ENCODE assay signal across 11 cellular contexts in the genomic region with DNA sequence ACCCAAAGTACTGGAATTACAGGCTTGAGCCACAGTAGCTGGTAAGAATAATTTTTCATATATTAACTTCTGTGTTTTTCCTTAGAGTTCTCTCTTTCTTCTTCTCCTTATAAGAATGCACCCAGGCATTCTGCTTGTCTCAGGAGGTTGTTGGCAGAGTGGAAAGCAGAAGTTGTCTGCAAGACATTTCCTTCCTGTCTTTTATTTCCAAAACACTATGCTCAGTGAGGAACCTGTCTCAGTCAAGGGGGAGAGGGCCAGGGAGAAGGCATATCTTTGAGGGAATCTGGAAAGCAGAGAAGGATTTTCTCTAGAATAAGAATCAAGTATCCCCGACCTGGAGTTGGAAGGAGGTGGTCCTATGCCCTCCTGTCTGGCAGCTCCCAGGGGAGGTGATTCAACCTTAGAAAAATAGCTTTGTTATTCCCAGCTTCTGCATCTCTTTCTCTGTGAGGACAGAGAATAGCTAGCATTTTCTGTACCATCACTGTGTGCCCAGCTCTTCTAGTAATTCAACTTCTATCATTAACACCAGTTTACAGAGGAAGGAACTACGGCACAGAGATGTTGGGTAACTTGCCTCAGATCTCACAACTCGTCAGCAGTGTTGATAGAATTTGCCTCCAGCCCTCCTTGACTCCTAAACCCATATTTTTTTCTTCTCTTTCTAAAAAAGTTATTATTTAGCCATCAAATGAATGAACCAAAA. TPM values are rescaled to one million over a fixed set of nuclear protein-coding genes. Genes with fewer than 3 reads are reported as not detected.
DNase-seq lines count a peak whose midpoint lies in the region; ATAC-seq and TF ChIP-seq lines count a peak whose summit lies in the region.
"Had no signal": no experiment of that assay in that cellular context is flagged by ENCODE, and none has a peak within 500 bp of the region (broad histone marks: within the 10 kb centered on the region; RNA-seq: fewer than 3 reads in every experiment).

No MANE protein-coding gene starts in this region.

- DNase-seq in activated naive CD8-positive, alpha-beta T cell treated with anti-CD3 and anti-CD28 coated beads, Interleukin-2, amount 10 ng/mL, durations not matched to agents 7 days and 5 days = no peak
- no peak for DNase-seq in activated naive CD8-positive, alpha-beta T cell treated with anti-CD3 and anti-CD28 coated beads for 36 hours
- DNase-seq in SKM-1 treated with dmso at 0.1 percent for 144 hours (lab: John Stamatoyannopoulos, UW; ENCODE audit: unreplicated experiment) (peak; percentile 95), upper lobe of right lung (no peak), mucosa of descending colon (no peak), NCI-H446 treated with DMSO at 0.1 percent for 48 hours (lab: John Stamatoyannopoulos, UW) (no peak)
- DNase-seq: activated T-cell treated with anti-CD3 and anti-CD28 coated beads, Interleukin-2, amount 50 U/mL, for 48 hours; NCI-H1417 had no signal

- no peak for TF ChIP-seq CTCF in upper lobe of right lung (IDR thresholded peaks at IDR 0.05)
- no peak for TF ChIP-seq CTCF in mucosa of descending colon (IDR thresholded peaks at IDR 0.05)

- no peak overlapping the region for H3K4me3 Mint-ChIP-seq in activated naive CD8-positive, alpha-beta T cell treated with anti-CD3 and anti-CD28 coated beads, Interleukin-2, amount 10 ng/mL, durations not matched to agents 7 days and 5 days
- H3K4me3 Mint-ChIP-seq in activated naive CD8-positive, alpha-beta T cell treated with anti-CD3 and anti-CD28 coated beads for 36 hours = no peak overlapping the region

- peaks cover 31% of the 10 kb centered on the region for H3K4me1 Mint-ChIP-seq in activated naive CD8-positive, alpha-beta T cell treated with anti-CD3 and anti-CD28 coated beads, Interleukin-2, amount 10 ng/mL, durations not matched to agents 7 days and 5 days
- H3K4me1 Mint-ChIP-seq in activated naive CD8-positive, alpha-beta T cell treated with anti-CD3 and anti-CD28 coated beads for 36 hours = peaks cover 38% of the 10 kb centered on the region

- H3K9me3 Mint-ChIP-seq in activated naive CD8-positive, alpha-beta T cell treated with anti-CD3 and anti-CD28 coated beads, Interleukin-2, amount 10 ng/mL, durations not matched to agents 7 days and 5 days = no peaks in the 10 kb centered on the region
- H3K9me3 Mint-ChIP-seq in activated naive CD8-positive, alpha-beta T cell treated with anti-CD3 and anti-CD28 coated beads for 36 hours = no peaks in the 10 kb centered on the region

- no peak overlapping the region for H3K4me3 ChIP-seq in upper lobe of right lung
- no peak overlapping the region for H3K4me3 ChIP-seq in mucosa of descending colon

- no peak for ATAC-seq in activated naive CD8-positive, alpha-beta T cell treated with anti-CD3 and anti-CD28 coated beads, Interleukin-2, amount 10 ng/mL, durations not matched to agents 7 days and 5 days (ENCODE audit: low read depth)
- ATAC-seq in upper lobe of right lung (peak; percentile 12), HG02610 (IDR thresholded peaks at IDR 0.05; ENCODE audit: unreplicated experiment) (no peak), mucosa of descending colon (no peak)

- H3K27ac ChIP-seq in layer of hippocampus (ENCODE audit: low read depth, low read length) (peak overlapping the region; percentile 10), upper lobe of right lung (peak overlapping the region; percentile 83)
- H3K27ac ChIP-seq: C4-2B had no signal

- H3K4me1 ChIP-seq in upper lobe of right lung (peaks cover 30% of the 10 kb centered on the region), mucosa of descending colon (ENCODE audit: low read depth) (no peaks in the 10 kb centered on the region)

- POLR2A ChIA-PET in activated naive CD8-positive, alpha-beta T cell treated with anti-CD3 and anti-CD28 coated beads, Interleukin-2, amount 10 ng/mL, durations not matched to agents 7 days and 5 days (lab: Charles Lee) = no interaction called here

- H3K9me3 ChIP-seq in upper lobe of right lung (no peaks in the 10 kb centered on the region), mucosa of descending colon (no peaks in the 10 kb centered on the region)

- H3K27me3 Mint-ChIP-seq in activated naive CD8-positive, alpha-beta T cell treated with anti-CD3 and anti-CD28 coated beads, Interleukin-2, amount 10 ng/mL, durations not matched to agents 7 days and 5 days = no peaks in the 10 kb centered on the region
- no peaks in the 10 kb centered on the region for H3K27me3 Mint-ChIP-seq in activated naive CD8-positive, alpha-beta T cell treated with anti-CD3 and anti-CD28 coated beads for 36 hours

- H3K36me3 ChIP-seq in upper lobe of right lung (no peaks in the 10 kb centered on the region), mucosa of descending colon (ENCODE audit: low read depth) (no peaks in the 10 kb centered on the region)

- H3K27me3 ChIP-seq in layer of hippocampus (ENCODE audit: control insufficient read depth, insufficient read depth, low read length) (no peaks in the 10 kb centered on the region), upper lobe of right lung (no peaks in the 10 kb centered on the region)

- H3K27ac Mint-ChIP-seq in activated naive CD8-positive, alpha-beta T cell treated with anti-CD3 and anti-CD28 coated beads, Interleukin-2, amount 10 ng/mL, durations not matched to agents 7 days and 5 days = peak overlapping the region; percentile 16
- no peak overlapping the region for H3K27ac Mint-ChIP-seq in activated naive CD8-positive, alpha-beta T cell treated with anti-CD3 and anti-CD28 coated beads for 36 hours

- peaks cover 5% of the 10 kb centered on the region for H3K36me3 Mint-ChIP-seq in activated naive CD8-positive, alpha-beta T cell treated with anti-CD3 and anti-CD28 coated beads, Interleukin-2, amount 10 ng/mL, durations not matched to agents 7 days and 5 days
- peaks cover 6% of the 10 kb centered on the region for H3K36me3 Mint-ChIP-seq in activated naive CD8-positive, alpha-beta T cell treated with anti-CD3 and anti-CD28 coated beads for 36 hours

- intact Hi-C loops in upper lobe of right lung (cut with DNase I) = no loop called here
- intact Hi-C loops in mucosa of descending colon (cut with DNase I, micrococcal nuclease) = no loop called here

RNA-seq across cellular contexts. Expression of a gene that starts 3.8 kb away (rescaled TPM):
- 10 to 100 TPM; 91.0 to 93.9 TPM for total RNA-seq in activated naive CD8-positive, alpha-beta T cell treated with anti-CD3 and anti-CD28 coated beads, Interleukin-2, amount 10 ng/mL, durations not matched to agents 7 days and 5 days
- 10 to 100 TPM; 56.1 to 61.5 TPM for total RNA-seq in activated naive CD8-positive, alpha-beta T cell treated with anti-CD3 and anti-CD28 coated beads for 36 hours
- 50.7 TPM for total RNA-seq in upper lobe of right lung
- total RNA-seq in mucosa of descending colon = 10 to 100 TPM; 52.9 to 60.8 (median 59.2) TPM
